ENCODE assay signal across 17 cellular contexts in the genomic region with DNA sequence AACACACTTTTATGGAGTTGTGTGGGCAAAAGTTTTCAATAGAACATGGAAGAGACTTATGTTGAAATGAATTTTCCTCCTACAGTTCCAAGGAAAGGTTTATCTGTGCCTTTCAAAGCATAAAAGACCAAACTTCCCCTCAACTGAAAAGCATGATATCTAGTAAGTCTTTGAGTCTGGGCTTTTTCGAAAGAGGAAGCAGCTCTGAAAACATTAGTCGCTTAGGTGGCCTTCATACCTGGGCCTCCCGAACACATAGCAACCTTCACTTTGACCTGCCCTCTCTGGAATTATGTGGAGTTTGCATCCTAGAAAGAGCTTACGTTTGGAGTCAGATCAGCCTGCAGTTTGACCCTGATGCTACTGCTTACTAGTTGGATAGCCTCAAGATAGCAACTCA. TPM values are rescaled to one million over a fixed set of nuclear protein-coding genes. Genes with fewer than 3 reads are reported as not detected.
"Had no signal": no experiment of that assay in that cellular context is flagged by ENCODE, and none has a peak within 500 bp of the region (broad histone marks: within the 10 kb centered on the region; RNA-seq: fewer than 3 reads in every experiment).

No MANE protein-coding gene starts in this region.

- H3K27ac ChIP-seq: body of pancreas, dorsolateral prefrontal cortex, pancreas, thyroid gland had no signal

- H3K4me2 ChIP-seq: smooth muscle cell had no signal

- FAIRE-seq: islet of Langerhans, pancreas had no signal

- DNase-seq: activated CD4-positive, alpha-beta T cell treated with anti-CD3 and anti-CD28 coated beads, Interleukin-2, amount 50 U/mL, for 4 hours; activated naive CD4-positive, alpha-beta T cell treated with Interleukin-2 at 50 U/mL for 16 hours; body of pancreas; dorsolateral prefrontal cortex; hippocampal formation; left cardiac atrium; mesendoderm; naive thymus-derived CD8-positive, alpha-beta T cell; pancreas; stimulated activated CD4-positive, alpha-beta T cell treated with anti-CD3 and anti-CD28 coated beads, Interleukin-4, amount 100 ng/mL, for 4 hours; stimulated activated naive CD4-positive, alpha-beta T cell; thyroid gland had no signal

- H3K27ac Mint-ChIP-seq: activated T-helper 17 cell treated with anti-CD3 and anti-CD28 coated beads, Interleukin-2, amount 50 U/mL, for 72 hours had no signal

- ATAC-seq: activated T-helper 17 cell treated with anti-CD3 and anti-CD28 coated beads, Interleukin-2, amount 50 U/mL, for 72 hours; body of pancreas; left cardiac atrium; naive thymus-derived CD8-positive, alpha-beta T cell; pancreas; sciatic nerve had no signal

- H3K4me3 ChIP-seq: body of pancreas, dorsolateral prefrontal cortex, pancreas, smooth muscle cell, thyroid gland had no signal

- H3K9me3 Mint-ChIP-seq: activated T-helper 17 cell treated with anti-CD3 and anti-CD28 coated beads, Interleukin-2, amount 50 U/mL, for 72 hours; naive thymus-derived CD8-positive, alpha-beta T cell; T-helper 2 cell treated with Interferon-gamma antibody and Interleukin-4, amounts not matched to agents 5 μg/mL and 100 μg/mL, for 36 hours had no signal

- H3K9me3 ChIP-seq: body of pancreas, pancreas, thyroid gland had no signal

- H3K27me3 ChIP-seq: body of pancreas, dorsolateral prefrontal cortex, thyroid gland had no signal

- H3K4me1 ChIP-seq: body of pancreas, pancreas, thyroid gland had no signal

- H3K4me3 Mint-ChIP-seq: activated T-helper 17 cell treated with anti-CD3 and anti-CD28 coated beads, Interleukin-2, amount 50 U/mL, for 72 hours; naive thymus-derived CD8-positive, alpha-beta T cell had no signal

- H3K36me3 ChIP-seq: pancreas, thyroid gland had no signal

- H3K36me3 Mint-ChIP-seq: naive thymus-derived CD8-positive, alpha-beta T cell had no signal

RNA-seq across cellular contexts. Expression of gene CAPN14, which starts 4.8 kb away (rescaled TPM):
- total RNA-seq: body of pancreas had no signal
